ENCODE assay signal across 15 cellular contexts in the genomic region with DNA sequence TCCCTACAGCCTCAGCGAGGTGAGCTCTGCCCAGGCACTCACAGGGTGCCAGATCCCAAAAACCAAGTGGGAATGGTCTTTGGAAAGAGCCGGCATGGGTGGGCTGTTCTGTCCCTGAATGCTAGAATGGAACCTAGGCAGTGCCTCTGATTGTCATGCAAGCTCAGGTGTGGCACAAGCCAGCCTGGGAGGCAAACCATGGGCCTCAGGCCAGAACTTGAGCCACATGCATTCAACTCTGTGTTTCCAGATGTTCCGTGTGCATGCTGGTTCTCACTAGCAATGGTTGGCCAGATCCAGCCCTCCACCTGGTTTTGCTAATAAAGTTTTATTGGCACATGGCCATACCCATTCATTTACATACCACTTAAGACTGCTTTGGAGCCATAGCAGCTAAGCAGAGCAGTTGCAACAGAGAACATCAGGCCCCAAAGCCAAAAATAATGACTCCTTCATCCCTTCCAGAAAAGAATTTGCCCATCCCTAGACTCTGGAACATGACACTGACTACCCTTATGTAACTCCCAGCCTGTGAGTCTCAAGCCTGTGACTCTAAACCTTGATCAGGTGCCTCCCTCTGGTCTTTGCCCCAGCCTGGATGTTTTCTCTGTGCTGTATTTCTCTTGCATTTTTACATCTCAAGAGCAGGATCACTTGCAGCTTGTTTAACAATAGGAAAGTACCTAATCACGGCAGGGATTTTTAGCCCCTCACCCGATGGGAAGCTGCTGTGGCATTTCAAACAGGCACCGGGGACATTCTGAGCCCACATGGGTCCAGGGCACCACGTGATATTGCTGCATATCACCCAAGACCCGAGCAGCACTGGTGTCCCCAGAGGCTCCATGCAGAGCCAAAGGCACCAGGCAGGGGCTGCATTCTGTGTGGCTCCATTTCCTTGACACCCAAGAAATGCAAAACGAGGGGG. TPM values are rescaled to one million over a fixed set of nuclear protein-coding genes. Genes with fewer than 3 reads are reported as not detected.
DNase-seq lines count a peak whose midpoint lies in the region; ATAC-seq, FAIRE-seq and TF ChIP-seq lines count a peak whose summit lies in the region.
"Had no signal": no experiment of that assay in that cellular context is flagged by ENCODE, and none has a peak within 500 bp of the region (broad histone marks: within the 10 kb centered on the region; RNA-seq: fewer than 3 reads in every experiment).

No MANE protein-coding gene starts in this region.

- ATAC-seq in memory B cell (ENCODE audit: low read depth), result no peak
- ATAC-seq in GM21786 (IDR thresholded peaks at IDR 0.05; ENCODE audit: unreplicated experiment), result no peak
- ATAC-seq: heart left ventricle; stimulated activated naive CD8-positive, alpha-beta T cell treated with anti-CD3 and anti-CD28 coated beads, Interleukin-15, Interleukin-2, amounts not matched to agents 100 U/mL and 50 U/mL, for 24 hours had no signal

- H2BK12ac ChIP-seq in H1 (ENCODE audit: low read depth, low read length), result peak overlapping the region; percentile 40

- H2BK5ac ChIP-seq in H1 (ENCODE audit: low read depth, low read length), result no peak overlapping the region

- no peak overlapping the region for H3K18ac ChIP-seq in H1 (ENCODE audit: extremely low read depth, low read length)

- no peaks in the 10 kb centered on the region for H3K9me3 Mint-ChIP-seq in memory B cell
- H3K9me3 Mint-ChIP-seq in mesothelial cell of epicardium, result peaks cover 4% of the 10 kb centered on the region
- H3K9me3 Mint-ChIP-seq: activated naive CD4-positive, alpha-beta T cell treated with anti-CD3 and anti-CD28 coated beads, Interleukin-2, amount 50 U/mL, for 24 hours had no signal

- 0 out of 2 replicates have a peak overlapping the region, but pooled peaks have one; percentile 24 for H2AK5ac ChIP-seq in H1 (ENCODE audit: low read depth, low read length)

- H3K36me3 ChIP-seq in Karpas-422 (ENCODE audit: insufficient read depth, low read length) (peaks cover 33% of the 10 kb centered on the region), H1 (ENCODE audit: control insufficient read depth in 2 of 4, insufficient read depth in 4 of 4, low read length in 3 of 4) (peaks cover 9 to 36% (median 30%) of the 10 kb centered on the region in 4 experiments), WERI-Rb-1 (peaks cover 76% of the 10 kb centered on the region)

- H3K27ac ChIP-seq in Karpas-422 (ENCODE audit: low read length) (peak overlapping the region; percentile 90), H1 (ENCODE audit: low read depth, low read length) (peak overlapping the region; percentile 43; the same call in 1 of the 2 replicates), WERI-Rb-1 (no peak overlapping the region)
- H3K27ac ChIP-seq: heart left ventricle had no signal

- H3K4me3 ChIP-seq in Karpas-422 (ENCODE audit: low read length), result peak overlapping the region; percentile 9; the same call in 1 of the 2 replicates
- H3K4me3 ChIP-seq in H1 (ENCODE audit: extremely low read depth in 1 of 4, insufficient read depth in 2 of 4, low read depth in 3 of 4, low read length in 4 of 4), result peak overlapping the region in 1 of 4 experiments; percentile 26; a peak in 1 of 8 replicates
- H3K4me3 ChIP-seq in WERI-Rb-1 (ENCODE audit: low read depth, low read length), result no peak overlapping the region
- H3K4me3 ChIP-seq: heart left ventricle had no signal

- no peak; the same call in 1 of the 2 replicates for TF ChIP-seq POLR2A in GM12892 (IDR thresholded peaks at IDR 0.05; ENCODE audit: low read depth, low read length)
- TF ChIP-seq POLR2A in H1 (IDR thresholded peaks at IDR 0.05; ENCODE audit: control extremely low read depth in 1 of 2, low read depth in 2 of 2, low read length in 2 of 2), result no peak

- no peak overlapping the region for H2BK20ac ChIP-seq in H1 (ENCODE audit: low read length)

- H3K27ac Mint-ChIP-seq in memory B cell (peak overlapping the region; percentile 69), mesothelial cell of epicardium (no peak overlapping the region)
- H3K27ac Mint-ChIP-seq: activated naive CD4-positive, alpha-beta T cell treated with anti-CD3 and anti-CD28 coated beads, Interleukin-2, amount 50 U/mL, for 24 hours had no signal

- no peak overlapping the region for H3K23ac ChIP-seq in H1 (ENCODE audit: insufficient read length)

- peak overlapping the region; percentile 62 for H3K4me2 ChIP-seq in Karpas-422 (ENCODE audit: low read depth, low read length, poor library complexity, severe bottlenecking)
- peak overlapping the region; percentile 4 to 50; a peak in 2 of 4 replicates for H3K4me2 ChIP-seq in H1 (ENCODE audit: insufficient read depth in 1 of 2, low read depth in 2 of 2, low read length in 2 of 2)

- POLR2A ChIA-PET in H1 (lab: Charles Lee; ENCODE audit: partially characterized antibody), result interaction anchor here (0.6 to 1.8 kb wide), 6 partner anchors 31 to 90 kb away, joined by 3 to 6 read pairs (median 4); no protein-coding TSS in a partner anchor

- WGBS in H1 (ENCODE audit: extremely low coverage in 1 of 2, insufficient coverage in 1 of 2, insufficient read length in 1 of 2, insufficient replicate concordance in 2 of 2, low coverage in 1 of 2, low lambda C conversion rate in 2 of 2, missing lambda C conversion rate in 1 of 2), 2 experiments, result 41% methylated on average over 9 of the region's 9 CpGs; no CpG with 5 or more reads in 1 of the 2 experiments

- no peak overlapping the region for H2BK15ac ChIP-seq in H1 (ENCODE audit: low read length)

- peak in 1 of 2 experiments; percentile 77; a peak in 1 of 3 replicates for TF ChIP-seq EP300 in H1 (IDR thresholded peaks at IDR 0.05; ENCODE audit: borderline replicate concordance in 1 of 2, low read depth in 2 of 2, low read length in 2 of 2)

- H3K4me3 Mint-ChIP-seq in memory B cell (no peak overlapping the region), mesothelial cell of epicardium (no peak overlapping the region)
- H3K4me3 Mint-ChIP-seq: activated naive CD4-positive, alpha-beta T cell treated with anti-CD3 and anti-CD28 coated beads, Interleukin-2, amount 50 U/mL, for 24 hours had no signal

- CTCF ChIA-PET in H1 (lab: Charles Lee; ENCODE audit: partially characterized antibody), result interaction anchor here (0.6 to 1.9 kb wide), 8 partner anchors 15 to 619 kb away, joined by 3 to 6 read pairs (median 3); no protein-coding TSS in a partner anchor

- no peak overlapping the region for H3K56ac ChIP-seq in H1 (replicated peaks; ENCODE audit: insufficient read length, low read depth, low read length)

- TF ChIP-seq CTCF in H1 (IDR thresholded peaks at IDR 0.05; ENCODE audit: control extremely low read depth in 1 of 3, insufficient read depth in 1 of 3, low read depth in 1 of 3, low read length in 3 of 3) (no peak), mesothelial cell of epicardium (IDR thresholded peaks at IDR 0.05; ENCODE audit: unreplicated experiment) (no peak), WERI-Rb-1 (IDR thresholded peaks at IDR 0.05; ENCODE audit: low read depth, low read length) (no peak)

- no peak overlapping the region for H2AFZ ChIP-seq in Karpas-422 (ENCODE audit: low read length)
- no peak overlapping the region for H2AFZ ChIP-seq in H1 (ENCODE audit: low read length)

- DNase-seq in GM12892 (ENCODE audit: insufficient read length), result no peak
- peak; percentile 91 for DNase-seq in Karpas-422
- DNase-seq in H1 (ENCODE audit: low read depth in 1 of 2, low spot score in 2 of 2), result peak; percentile 64 to 78
- DNase-seq in memory B cell (ENCODE audit: low spot score in 2 of 2), result no peak
- no peak for DNase-seq in mesothelial cell of epicardium (ENCODE audit: low spot score in 2 of 2, unreplicated experiment in 2 of 2)
- no peak for DNase-seq in WERI-Rb-1
- DNase-seq: cerebellar nuclear complex; heart left ventricle; NCI-H2081; NCI-H774; stimulated activated naive CD8-positive, alpha-beta T cell treated with anti-CD3 and anti-CD28 coated beads, Interleukin-15, Interleukin-2, amounts not matched to agents 100 U/mL and 50 U/mL, for 24 hours had no signal

- H3K79me2 ChIP-seq in Karpas-422 (ENCODE audit: low read length) (no peaks in the 10 kb centered on the region), H1 (ENCODE audit: control insufficient read depth in 1 of 2, insufficient read depth in 2 of 2, low read length in 2 of 2) (no peaks in the 10 kb centered on the region)

- H4K20me1 ChIP-seq in Karpas-422 (ENCODE audit: insufficient read depth, low read depth, low read length), result no peaks in the 10 kb centered on the region
- H4K20me1 ChIP-seq in H1 (replicated peaks in 1 of 2; ENCODE audit: control insufficient read depth in 1 of 2, insufficient read depth in 2 of 2, low read length in 2 of 2), result peaks cover 2% of the 10 kb centered on the region in 2 experiments

- H3K23me2 ChIP-seq in H1 (ENCODE audit: low read depth, low read length), result no peaks in the 10 kb centered on the region; the same call in 1 of the 2 replicates

- H2BK120ac ChIP-seq in H1 (replicated peaks; ENCODE audit: low read depth, low read length), result no peak overlapping the region

- no peaks in the 10 kb centered on the region for H3K79me1 ChIP-seq in H1 (ENCODE audit: low read depth, low read length)

- H3K4me1 Mint-ChIP-seq in memory B cell, result no peaks in the 10 kb centered on the region
- no peaks in the 10 kb centered on the region for H3K4me1 Mint-ChIP-seq in mesothelial cell of epicardium
- H3K4me1 Mint-ChIP-seq: activated naive CD4-positive, alpha-beta T cell treated with anti-CD3 and anti-CD28 coated beads, Interleukin-2, amount 50 U/mL, for 24 hours had no signal

- TF ChIP-seq RAD21 in H1 (IDR thresholded peaks at IDR 0.05 in 1 of 2, conservative IDR thresholded peaks at IDR 0.05 in 1 of 2; ENCODE audit: low read depth in 2 of 2, low read length in 2 of 2), result no peak; a peak in 1 of 4 replicates

- peaks cover 42% of the 10 kb centered on the region for H3K36me3 Mint-ChIP-seq in memory B cell
- H3K36me3 Mint-ChIP-seq in mesothelial cell of epicardium, result peaks cover 47% of the 10 kb centered on the region

- peak overlapping the region; percentile 72; the same call in 1 of the 2 replicates for H4K8ac ChIP-seq in H1 (ENCODE audit: extremely low read depth, insufficient read depth, low read length)

- no peaks in the 10 kb centered on the region for H3K27me3 ChIP-seq in Karpas-422 (ENCODE audit: low read length)
- H3K27me3 ChIP-seq in H1 (replicated peaks in 1 of 4; ENCODE audit: control insufficient read depth in 3 of 4, extremely low read depth in 1 of 4, insufficient read depth in 3 of 4, low read length in 3 of 4), result no peaks in the 10 kb centered on the region
- H3K27me3 ChIP-seq in WERI-Rb-1 (ENCODE audit: insufficient read depth, low read depth, severe bottlenecking), result no peaks in the 10 kb centered on the region
- H3K27me3 ChIP-seq: heart left ventricle had no signal

- FAIRE-seq in GM12892 (lab: Jason Lieb, UNC), result peak; percentile 56
- FAIRE-seq in H1 (lab: Jason Lieb, UNC), result peak; percentile 95
- FAIRE-seq: GM18507, TTC549 had no signal

- H3K9me3 ChIP-seq in Karpas-422 (ENCODE audit: low read length) (no peaks in the 10 kb centered on the region), H1 (ENCODE audit: insufficient read depth in 2 of 2, low read depth in 1 of 2, low read length in 1 of 2) (peaks cover 0 to 4% of the 10 kb centered on the region in 2 experiments; a peak in 2 of 4 replicates), WERI-Rb-1 (ENCODE audit: severe bottlenecking) (peaks cover 5% of the 10 kb centered on the region)

- no peak overlapping the region for H3K14ac ChIP-seq in H1 (ENCODE audit: insufficient read length)

- no peak overlapping the region for H4K5ac ChIP-seq in H1 (ENCODE audit: insufficient read length, low read depth, low read length)

- H3K9ac ChIP-seq in Karpas-422 (ENCODE audit: low read length) (peak overlapping the region; percentile 55), H1 (replicated peaks in 1 of 4; ENCODE audit: extremely low read depth in 1 of 4, low read depth in 3 of 4, low read length in 3 of 4) (no peak overlapping the region)

- no peak overlapping the region for H3K4ac ChIP-seq in H1 (replicated peaks; ENCODE audit: insufficient read length, low read depth, low read length)

- H4K91ac ChIP-seq in H1 (replicated peaks; ENCODE audit: insufficient read length, low read length), result no peak overlapping the region

- H3K9me2 ChIP-seq in Karpas-422 (replicated peaks; ENCODE audit: insufficient read depth, low read length), result no peaks in the 10 kb centered on the region

- H3K4me1 ChIP-seq in Karpas-422 (ENCODE audit: low read length) (peaks cover 27% of the 10 kb centered on the region), H1 (replicated peaks in 1 of 4; ENCODE audit: control insufficient read depth in 3 of 4, insufficient read depth in 4 of 4, low read length in 3 of 4) (peaks cover 0 to 11% (median 7%) of the 10 kb centered on the region in 4 experiments; a peak in 6 of 7 replicates)

- H3K27me3 Mint-ChIP-seq in memory B cell (no peaks in the 10 kb centered on the region), mesothelial cell of epicardium (ENCODE audit: low read depth) (no peaks in the 10 kb centered on the region)
- H3K27me3 Mint-ChIP-seq: activated naive CD4-positive, alpha-beta T cell treated with anti-CD3 and anti-CD28 coated beads, Interleukin-2, amount 50 U/mL, for 24 hours had no signal

RNA-seq across cellular contexts. Expression of a gene that starts 55.4 kb away (rescaled TPM):
- polyA plus RNA-seq in GM12892 (2012; ENCODE audit: missing spikeins), result 22.8 TPM
- 34.0 and 39.8 TPM in 2 replicates for total RNA-seq in Karpas-422 (2014; rRNA removed; shearing (Covaris generic); ENCODE audit: low replicate concordance)
- 8.7 and 11.8 TPM in 2 replicates for total RNA-seq in H1 (2021; fragmentation: NEBNext Ultra II Directional; extraction: Animal tissue kit (Norgen Biotek cat#: 25700))
- 13.9 and 16.6 TPM in 2 replicates for polyA plus RNA-seq in H1 (2011; rRNA removed)
- polyA plus RNA-seq in H1 (2011; cell fraction: cytosol; rRNA removed), result 19.7 TPM
- 16.0 TPM for polyA plus RNA-seq in H1 (2011; cell fraction: nucleus; rRNA removed)
- polyA plus RNA-seq in H1 (2012, experiment 1 of 2), result 10.9 to 16.2 TPM (median 13.0 TPM) in 4 replicates
- 11.7 TPM for polyA plus RNA-seq in H1 (2012, experiment 2 of 2)
- polyA plus RNA-seq in H1 (2013, experiment 1 of 2), result 10.2 TPM
- 7.4 TPM for polyA plus RNA-seq in H1 (2013, experiment 2 of 2)
- 8.4 and 9.5 TPM in 2 replicates for polyA minus RNA-seq in H1 (2011; rRNA and poly(A)+ RNA removed)
- 6.9 TPM for polyA minus RNA-seq in H1 (2011; cell fraction: cytosol; rRNA and poly(A)+ RNA removed)
- polyA minus RNA-seq in H1 (2011; cell fraction: nucleus; rRNA and poly(A)+ RNA removed), result 9.6 TPM
- total RNA-seq in mesothelial cell of epicardium, result 24.4 to 26.0 TPM (median 25.8 TPM) in 3 replicates

Comparison
In these comparisons a context has a peak if more than half of its experiments do, and no peak if none do; other contexts are left out.
1. DNase-seq: peak in Karpas-422 (single experiment) and H1 (2 of 2); none in GM12892 (single experiment), memory B cell (0 of 2), mesothelial cell of epicardium (0 of 2) and WERI-Rb-1 (single experiment).